In genomic region chr2:203802277-203803045, GRCh38 we compare ENCODE assay signal across 10 cellular contexts.
DNase-seq lines count a peak whose midpoint lies in the region; ATAC-seq and TF ChIP-seq lines count a peak whose summit lies in the region.
"Had no signal": no experiment of that assay in that cellular context is flagged by ENCODE, and none has a peak within 500 bp of the region (broad histone marks: within the 10 kb centered on the region; RNA-seq: fewer than 3 reads in every experiment).

No MANE protein-coding gene starts in this region.

- ATAC-seq in GM18502 (IDR thresholded peaks at IDR 0.05; ENCODE audit: poor library complexity, unreplicated experiment) = no peak

- H3K27me3 ChIP-seq in uterus = no peaks in the 10 kb centered on the region

- H3K27ac ChIP-seq in uterus = no peak overlapping the region

- intact Hi-C loops in uterus (cut with DNase I; ENCODE audit: low total_unique reads) = no loop called here

- H3K9me3 ChIP-seq in uterus = no peaks in the 10 kb centered on the region

- DNase-seq in GOT3 (lab: John Stamatoyannopoulos, UW) = peak; percentile 44
- peak; percentile 31 to 36 for DNase-seq in activated CD4-positive, alpha-beta T cell treated with anti-CD3 and anti-CD28 coated beads for 4 hours
- DNase-seq in choroid plexus epithelial cell (ENCODE audit: low read depth) = peak; percentile 88
- DNase-seq in stimulated activated CD4-positive, alpha-beta T cell treated with anti-CD3 and anti-CD28 coated beads, Interleukin-4, amount 100 ng/mL, for 4 hours = peak; percentile 28 to 48
- DNase-seq in uterus = no peak
- no peak for DNase-seq in mesenteric fat pad (ENCODE audit: low spot score)
- DNase-seq in NCI-H82 (lab: John Stamatoyannopoulos, UW) = no peak
- DNase-seq: NCI-H1436, T-helper 9 cell had no signal

- H3K4me3 ChIP-seq in choroid plexus epithelial cell (ENCODE audit: low read depth, low read length) (no peak overlapping the region), uterus (no peak overlapping the region)

- H3K4me1 ChIP-seq in uterus = no peaks in the 10 kb centered on the region

- H3K36me3 ChIP-seq in uterus = no peaks in the 10 kb centered on the region

- TF ChIP-seq CTCF in choroid plexus epithelial cell (conservative IDR thresholded peaks at IDR 0.05; ENCODE audit: low read depth, low read length) = no peak
- no peak for TF ChIP-seq CTCF in uterus (IDR thresholded peaks at IDR 0.05)

- no peak for TF ChIP-seq POLR2A in uterus (IDR thresholded peaks at IDR 0.05)

Comparison
In these comparisons a context has a peak if more than half of its experiments do, and no peak if none do; other contexts are left out.
1. DNase-seq: peak in GOT3 (single experiment), activated CD4-positive, alpha-beta T cell treated with anti-CD3 and anti-CD28 coated beads for 4 hours (2 of 2), choroid plexus epithelial cell (single experiment) and stimulated activated CD4-positive, alpha-beta T cell treated with anti-CD3 and anti-CD28 coated beads, Interleukin-4, amount 100 ng/mL, for 4 hours (2 of 2); none in uterus (0 of 2), mesenteric fat pad (single experiment) and NCI-H82 (single experiment).